In genomic region chr1:161021168-161021958, GRCh38 we compare ENCODE assay signal across 1 cellular context.
TF ChIP-seq lines count a peak whose summit lies in the region.

No MANE protein-coding gene starts in this region.

TF ChIP-seq in HepG2, 621 proteins besides CTCF, POLR2A, EP300 and RAD21 (continues in another document):
- TF ChIP-seq ZNF142 (CRISPR knock-in tag; IDR thresholded peaks at IDR 0.05) (0 out of 2 replicates have a peak, but pooled peaks have one; percentile 50), ZNF468 (CRISPR knock-in tag; IDR thresholded peaks at IDR 0.05) (no peak), PRDM15 (CRISPR knock-in tag; IDR thresholded peaks at IDR 0.05) (peak; percentile 90), ERF (CRISPR knock-in tag; IDR thresholded peaks at IDR 0.05) (peak; percentile 58; the same call in 1 of the 2 replicates), YY1 (IDR thresholded peaks at IDR 0.05; ENCODE audit: insufficient read depth, insufficient replicate concordance, low read depth, low read length) (no peak), NR0B2 (CRISPR knock-in tag; IDR thresholded peaks at IDR 0.05) (0 out of 2 replicates have a peak, but pooled peaks have one; percentile 21), SRSF1 (optimal IDR thresholded peaks at IDR 0.05; ENCODE audit: low read depth, low read length) (no peak), SP1 (IDR thresholded peaks at IDR 0.05) (no peak), SP1 (CRISPR knock-in tag; IDR thresholded peaks at IDR 0.05) (no peak), SNAPC4 (CRISPR knock-in tag; IDR thresholded peaks at IDR 0.05) (no peak), ZNF337 (CRISPR knock-in tag; IDR thresholded peaks at IDR 0.05; ENCODE audit: borderline replicate concordance, low read depth) (no peak), IKZF5 (CRISPR knock-in tag; IDR thresholded peaks at IDR 0.05) (peak; percentile 26; the same call in 1 of the 2 replicates), KDM4B (CRISPR knock-in tag; IDR thresholded peaks at IDR 0.05) (peak; percentile 37; the same call in 1 of the 2 replicates), ZNF691 (CRISPR knock-in tag; IDR thresholded peaks at IDR 0.05; ENCODE audit: borderline replicate concordance, low read depth) (0 out of 2 replicates have a peak, but pooled peaks have one; percentile 0), CAMTA2 (CRISPR knock-in tag; IDR thresholded peaks at IDR 0.05; ENCODE audit: borderline replicate concordance) (no peak), ZNF205 (CRISPR knock-in tag; IDR thresholded peaks at IDR 0.05) (no peak), RARG (CRISPR knock-in tag; IDR thresholded peaks at IDR 0.05; ENCODE audit: low read depth) (no peak), SALL1 (CRISPR knock-in tag; IDR thresholded peaks at IDR 0.05) (peak; percentile 57), DMTF1 (CRISPR knock-in tag; IDR thresholded peaks at IDR 0.05) (0 out of 2 replicates have a peak, but pooled peaks have one; percentile 64), WIZ (CRISPR knock-in tag; IDR thresholded peaks at IDR 0.05) (no peak)
